In the genomic region with DNA sequence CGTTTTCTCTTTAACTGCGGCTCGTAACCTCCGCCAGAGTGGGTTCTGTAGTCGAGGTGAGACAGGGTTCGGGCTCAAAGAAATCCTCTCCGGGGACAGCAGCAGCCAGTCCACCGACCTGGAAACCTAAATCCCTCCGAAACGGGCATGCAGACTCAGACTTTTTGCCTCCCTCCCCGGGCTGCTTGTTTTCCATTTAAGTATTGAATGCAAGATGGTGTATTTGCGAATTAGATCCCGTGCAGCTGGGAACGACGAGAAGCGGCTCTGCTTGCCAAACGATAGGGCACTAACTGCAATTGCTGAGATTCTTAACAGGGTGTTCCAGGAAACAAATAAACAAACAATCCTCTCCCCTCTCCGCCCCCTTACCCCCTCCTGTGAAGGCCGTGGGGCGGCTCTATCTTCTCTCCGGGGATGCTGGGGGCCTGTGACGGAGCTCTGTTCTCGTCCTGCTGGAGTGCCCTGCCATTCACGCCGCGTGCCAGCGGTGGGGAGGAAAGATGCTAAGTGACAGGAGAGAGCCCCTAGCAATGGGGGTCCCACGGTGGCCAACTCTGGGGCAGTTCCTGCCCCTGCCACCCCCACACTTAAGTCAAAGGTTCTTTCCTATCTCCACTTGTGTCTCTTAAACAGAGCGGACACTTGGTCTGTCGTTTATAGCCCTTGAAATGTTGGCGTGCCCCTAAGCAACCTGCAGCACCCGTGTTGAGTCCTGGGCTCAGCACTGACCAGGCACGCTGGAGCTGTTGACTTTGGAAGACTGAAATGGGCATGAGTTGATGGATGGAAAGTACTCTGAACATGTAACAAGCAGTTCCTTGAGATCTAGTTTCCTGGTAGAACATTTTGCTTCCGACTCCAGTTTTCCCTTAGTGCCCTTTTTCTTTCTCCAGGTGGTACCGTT, we compare ENCODE assay signal across 1 cellular context.
TF ChIP-seq lines count a peak whose summit lies in the region.

No MANE protein-coding gene starts in this region.

TF ChIP-seq in H1, 55 proteins besides CTCF, POLR2A, EP300 and RAD21 (continued from another document):
- TF ChIP-seq PHF8 (conservative IDR thresholded peaks at IDR 0.05; ENCODE audit: low read depth, low read length) (no peak), SIN3A (conservative IDR thresholded peaks at IDR 0.05 in 1 of 2, IDR thresholded peaks at IDR 0.05 in 1 of 2; ENCODE audit: low read depth in 1 of 2, low read length in 2 of 2) (no peak), SUZ12 (IDR thresholded peaks at IDR 0.05; ENCODE audit: low read length) (peak; percentile 39; the same call in 1 of the 2 replicates), CBX8 (IDR thresholded peaks at IDR 0.05; ENCODE audit: borderline replicate concordance, low read depth, low read length) (no peak), SIX5 (IDR thresholded peaks at IDR 0.05; ENCODE audit: low read depth, low read length) (no peak), GTF2F1 (IDR thresholded peaks at IDR 0.05; ENCODE audit: borderline replicate concordance, low read depth, low read length) (no peak), FOSL1 (IDR thresholded peaks at IDR 0.05; ENCODE audit: insufficient read depth, low read depth, low read length) (no peak), SIRT6 (IDR thresholded peaks at IDR 0.05; ENCODE audit: low read length) (no peak), TAF1 (IDR thresholded peaks at IDR 0.05; ENCODE audit: low read depth, low read length) (no peak), CHD2 (IDR thresholded peaks at IDR 0.05; ENCODE audit: low read length) (no peak), MAX (IDR thresholded peaks at IDR 0.05) (no peak), POU5F1 (IDR thresholded peaks at IDR 0.05; ENCODE audit: low read depth, low read length) (no peak), RNF2 (IDR thresholded peaks at IDR 0.05; ENCODE audit: borderline replicate concordance, low read depth, low read length, missing control alignments, poor library complexity, severe bottlenecking) (no peak), KDM5A (IDR thresholded peaks at IDR 0.05; ENCODE audit: low read length) (no peak), RBBP5 (IDR thresholded peaks at IDR 0.05; ENCODE audit: borderline replicate concordance, low read depth, low read length) (0 out of 2 replicates have a peak, but pooled peaks have one; percentile 20), CREB1 (IDR thresholded peaks at IDR 0.05) (no peak), BCL11A (IDR thresholded peaks at IDR 0.05; ENCODE audit: low read depth in 2 of 2, low read length in 2 of 2) (no peak), KDM1A (IDR thresholded peaks at IDR 0.05; ENCODE audit: borderline replicate concordance, low read length) (no peak), KDM4A (IDR thresholded peaks at IDR 0.05; ENCODE audit: low read depth, low read length, severe bottlenecking) (peak; percentile 8), TBP (IDR thresholded peaks at IDR 0.05; ENCODE audit: low read depth, low read length) (no peak), SAP30 (IDR thresholded peaks at IDR 0.05; ENCODE audit: insufficient read depth, insufficient replicate concordance, low read length) (no peak), MAFK (IDR thresholded peaks at IDR 0.05; ENCODE audit: low read depth, low read length) (no peak), YY1 (IDR thresholded peaks at IDR 0.05; ENCODE audit: low read depth, low read length) (0 out of 2 replicates have a peak, but pooled peaks have one; percentile 9), CEBPB (IDR thresholded peaks at IDR 0.05; ENCODE audit: low read depth, low read length) (no peak), HDAC6 (IDR thresholded peaks at IDR 0.05; ENCODE audit: low read depth, low read length) (no peak), TAF7 (optimal IDR thresholded peaks at IDR 0.05; ENCODE audit: borderline replicate concordance, low read depth, low read length) (no peak), EGR1 (IDR thresholded peaks at IDR 0.05; ENCODE audit: borderline replicate concordance, low read depth, low read length) (0 out of 2 replicates have a peak, but pooled peaks have one; percentile 14), TEAD4 (IDR thresholded peaks at IDR 0.05; ENCODE audit: low read depth, low read length) (0 out of 2 replicates have a peak, but pooled peaks have one; percentile 7), EZH2 (IDR thresholded peaks at IDR 0.05; ENCODE audit: low read depth, low read length, severe bottlenecking) (no peak), ATF3 (IDR thresholded peaks at IDR 0.05; ENCODE audit: insufficient read depth, low read depth, low read length) (no peak), RFX5 (IDR thresholded peaks at IDR 0.05; ENCODE audit: borderline replicate concordance, low read depth, low read length) (no peak), ASH2L (IDR thresholded peaks at IDR 0.05; ENCODE audit: low read length) (peak; percentile 68), NANOG (IDR thresholded peaks at IDR 0.05; ENCODE audit: insufficient read depth, low read depth, low read length, poor library complexity, severe bottlenecking) (peak; percentile 48), JUND (IDR thresholded peaks at IDR 0.05; ENCODE audit: low read length) (no peak), GABPA (IDR thresholded peaks at IDR 0.05; ENCODE audit: borderline replicate concordance, insufficient read depth, low read length) (no peak), POLR2AphosphoS5 (IDR thresholded peaks at IDR 0.05; ENCODE audit: low read depth, low read length) (peak; percentile 25; the same call in 1 of the 2 replicates), BACH1 (IDR thresholded peaks at IDR 0.05; ENCODE audit: low read length) (no peak), HDAC2 (IDR thresholded peaks at IDR 0.05; ENCODE audit: borderline replicate concordance in 1 of 2, low read depth in 2 of 2, low read length in 2 of 2) (no peak), TCF12 (IDR thresholded peaks at IDR 0.05; ENCODE audit: low read depth, low read length) (peak; percentile 76; the same call in 1 of the 2 replicates), E2F6 (IDR thresholded peaks at IDR 0.05) (no peak), CBX5 (IDR thresholded peaks at IDR 0.05; ENCODE audit: low read depth, low read length) (no peak)
- TF ChIP-seq, protein P1, sequence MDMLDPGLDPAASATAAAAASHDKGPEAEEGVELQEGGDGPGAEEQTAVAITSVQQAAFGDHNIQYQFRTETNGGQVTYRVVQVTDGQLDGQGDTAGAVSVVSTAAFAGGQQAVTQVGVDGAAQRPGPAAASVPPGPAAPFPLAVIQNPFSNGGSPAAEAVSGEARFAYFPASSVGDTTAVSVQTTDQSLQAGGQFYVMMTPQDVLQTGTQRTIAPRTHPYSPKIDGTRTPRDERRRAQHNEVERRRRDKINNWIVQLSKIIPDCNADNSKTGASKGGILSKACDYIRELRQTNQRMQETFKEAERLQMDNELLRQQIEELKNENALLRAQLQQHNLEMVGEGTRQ (IDR thresholded peaks at IDR 0.05; ENCODE audit: low read length) = no peak
- TF ChIP-seq, protein P2, sequence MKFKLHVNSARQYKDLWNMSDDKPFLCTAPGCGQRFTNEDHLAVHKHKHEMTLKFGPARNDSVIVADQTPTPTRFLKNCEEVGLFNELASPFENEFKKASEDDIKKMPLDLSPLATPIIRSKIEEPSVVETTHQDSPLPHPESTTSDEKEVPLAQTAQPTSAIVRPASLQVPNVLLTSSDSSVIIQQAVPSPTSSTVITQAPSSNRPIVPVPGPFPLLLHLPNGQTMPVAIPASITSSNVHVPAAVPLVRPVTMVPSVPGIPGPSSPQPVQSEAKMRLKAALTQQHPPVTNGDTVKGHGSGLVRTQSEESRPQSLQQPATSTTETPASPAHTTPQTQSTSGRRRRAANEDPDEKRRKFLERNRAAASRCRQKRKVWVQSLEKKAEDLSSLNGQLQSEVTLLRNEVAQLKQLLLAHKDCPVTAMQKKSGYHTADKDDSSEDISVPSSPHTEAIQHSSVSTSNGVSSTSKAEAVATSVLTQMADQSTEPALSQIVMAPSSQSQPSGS (IDR thresholded peaks at IDR 0.05; ENCODE audit: low read length) = no peak
- TF ChIP-seq, protein P3, sequence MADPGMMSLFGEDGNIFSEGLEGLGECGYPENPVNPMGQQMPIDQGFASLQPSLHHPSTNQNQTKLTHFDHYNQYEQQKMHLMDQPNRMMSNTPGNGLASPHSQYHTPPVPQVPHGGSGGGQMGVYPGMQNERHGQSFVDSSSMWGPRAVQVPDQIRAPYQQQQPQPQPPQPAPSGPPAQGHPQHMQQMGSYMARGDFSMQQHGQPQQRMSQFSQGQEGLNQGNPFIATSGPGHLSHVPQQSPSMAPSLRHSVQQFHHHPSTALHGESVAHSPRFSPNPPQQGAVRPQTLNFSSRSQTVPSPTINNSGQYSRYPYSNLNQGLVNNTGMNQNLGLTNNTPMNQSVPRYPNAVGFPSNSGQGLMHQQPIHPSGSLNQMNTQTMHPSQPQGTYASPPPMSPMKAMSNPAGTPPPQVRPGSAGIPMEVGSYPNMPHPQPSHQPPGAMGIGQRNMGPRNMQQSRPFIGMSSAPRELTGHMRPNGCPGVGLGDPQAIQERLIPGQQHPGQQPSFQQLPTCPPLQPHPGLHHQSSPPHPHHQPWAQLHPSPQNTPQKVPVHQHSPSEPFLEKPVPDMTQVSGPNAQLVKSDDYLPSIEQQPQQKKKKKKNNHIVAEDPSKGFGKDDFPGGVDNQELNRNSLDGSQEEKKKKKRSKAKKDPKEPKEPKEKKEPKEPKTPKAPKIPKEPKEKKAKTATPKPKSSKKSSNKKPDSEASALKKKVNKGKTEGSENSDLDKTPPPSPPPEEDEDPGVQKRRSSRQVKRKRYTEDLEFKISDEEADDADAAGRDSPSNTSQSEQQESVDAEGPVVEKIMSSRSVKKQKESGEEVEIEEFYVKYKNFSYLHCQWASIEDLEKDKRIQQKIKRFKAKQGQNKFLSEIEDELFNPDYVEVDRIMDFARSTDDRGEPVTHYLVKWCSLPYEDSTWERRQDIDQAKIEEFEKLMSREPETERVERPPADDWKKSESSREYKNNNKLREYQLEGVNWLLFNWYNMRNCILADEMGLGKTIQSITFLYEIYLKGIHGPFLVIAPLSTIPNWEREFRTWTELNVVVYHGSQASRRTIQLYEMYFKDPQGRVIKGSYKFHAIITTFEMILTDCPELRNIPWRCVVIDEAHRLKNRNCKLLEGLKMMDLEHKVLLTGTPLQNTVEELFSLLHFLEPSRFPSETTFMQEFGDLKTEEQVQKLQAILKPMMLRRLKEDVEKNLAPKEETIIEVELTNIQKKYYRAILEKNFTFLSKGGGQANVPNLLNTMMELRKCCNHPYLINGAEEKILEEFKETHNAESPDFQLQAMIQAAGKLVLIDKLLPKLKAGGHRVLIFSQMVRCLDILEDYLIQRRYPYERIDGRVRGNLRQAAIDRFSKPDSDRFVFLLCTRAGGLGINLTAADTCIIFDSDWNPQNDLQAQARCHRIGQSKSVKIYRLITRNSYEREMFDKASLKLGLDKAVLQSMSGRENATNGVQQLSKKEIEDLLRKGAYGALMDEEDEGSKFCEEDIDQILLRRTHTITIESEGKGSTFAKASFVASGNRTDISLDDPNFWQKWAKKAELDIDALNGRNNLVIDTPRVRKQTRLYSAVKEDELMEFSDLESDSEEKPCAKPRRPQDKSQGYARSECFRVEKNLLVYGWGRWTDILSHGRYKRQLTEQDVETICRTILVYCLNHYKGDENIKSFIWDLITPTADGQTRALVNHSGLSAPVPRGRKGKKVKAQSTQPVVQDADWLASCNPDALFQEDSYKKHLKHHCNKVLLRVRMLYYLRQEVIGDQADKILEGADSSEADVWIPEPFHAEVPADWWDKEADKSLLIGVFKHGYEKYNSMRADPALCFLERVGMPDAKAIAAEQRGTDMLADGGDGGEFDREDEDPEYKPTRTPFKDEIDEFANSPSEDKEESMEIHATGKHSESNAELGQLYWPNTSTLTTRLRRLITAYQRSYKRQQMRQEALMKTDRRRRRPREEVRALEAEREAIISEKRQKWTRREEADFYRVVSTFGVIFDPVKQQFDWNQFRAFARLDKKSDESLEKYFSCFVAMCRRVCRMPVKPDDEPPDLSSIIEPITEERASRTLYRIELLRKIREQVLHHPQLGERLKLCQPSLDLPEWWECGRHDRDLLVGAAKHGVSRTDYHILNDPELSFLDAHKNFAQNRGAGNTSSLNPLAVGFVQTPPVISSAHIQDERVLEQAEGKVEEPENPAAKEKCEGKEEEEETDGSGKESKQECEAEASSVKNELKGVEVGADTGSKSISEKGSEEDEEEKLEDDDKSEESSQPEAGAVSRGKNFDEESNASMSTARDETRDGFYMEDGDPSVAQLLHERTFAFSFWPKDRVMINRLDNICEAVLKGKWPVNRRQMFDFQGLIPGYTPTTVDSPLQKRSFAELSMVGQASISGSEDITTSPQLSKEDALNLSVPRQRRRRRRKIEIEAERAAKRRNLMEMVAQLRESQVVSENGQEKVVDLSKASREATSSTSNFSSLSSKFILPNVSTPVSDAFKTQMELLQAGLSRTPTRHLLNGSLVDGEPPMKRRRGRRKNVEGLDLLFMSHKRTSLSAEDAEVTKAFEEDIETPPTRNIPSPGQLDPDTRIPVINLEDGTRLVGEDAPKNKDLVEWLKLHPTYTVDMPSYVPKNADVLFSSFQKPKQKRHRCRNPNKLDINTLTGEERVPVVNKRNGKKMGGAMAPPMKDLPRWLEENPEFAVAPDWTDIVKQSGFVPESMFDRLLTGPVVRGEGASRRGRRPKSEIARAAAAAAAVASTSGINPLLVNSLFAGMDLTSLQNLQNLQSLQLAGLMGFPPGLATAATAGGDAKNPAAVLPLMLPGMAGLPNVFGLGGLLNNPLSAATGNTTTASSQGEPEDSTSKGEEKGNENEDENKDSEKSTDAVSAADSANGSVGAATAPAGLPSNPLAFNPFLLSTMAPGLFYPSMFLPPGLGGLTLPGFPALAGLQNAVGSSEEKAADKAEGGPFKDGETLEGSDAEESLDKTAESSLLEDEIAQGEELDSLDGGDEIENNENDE (IDR thresholded peaks at IDR 0.05; ENCODE audit: insufficient replicate concordance, low read length) = no peak
